ENCODE assay signal across 8 cellular contexts in genomic region chr20:22691369-22692118, GRCh38.
DNase-seq lines count a peak whose midpoint lies in the region; ATAC-seq and TF ChIP-seq lines count a peak whose summit lies in the region.

No MANE protein-coding gene starts in this region.

- peak; percentile 86 for DNase-seq in G401 (ENCODE audit: low spot score)
- peak; percentile 42 for DNase-seq in HCEC 1CT
- peak; percentile 71 for DNase-seq in MV-4-11 (lab: John Stamatoyannopoulos, UW)
- peak; percentile 81 for DNase-seq in SK-MEL-5 (ENCODE audit: low read depth, low spot score)
- peak; percentile 67 for DNase-seq in amniotic epithelial cell (ENCODE audit: low read depth)
- DNase-seq in left ventricle myocardium superior, result peak; percentile 83
- DNase-seq in psoas muscle, result peak; percentile 73 to 85
- DNase-seq in OCI-M2 (lab: John Stamatoyannopoulos, UW; ENCODE audit: unreplicated experiment), result no peak

- no peaks in the 10 kb centered on the region for H3K9me3 ChIP-seq in psoas muscle

- H3K4me3 ChIP-seq in psoas muscle, result peak overlapping the region; percentile 45

- TF ChIP-seq CTCF in psoas muscle (IDR thresholded peaks at IDR 0.05), result peak; percentile 93

- in situ Hi-C loops in G401 (cut with HindIII; ENCODE audit: low sequenced_read_pairs) (no loop called here), SK-MEL-5 (cut with HindIII; ENCODE audit: low pct_unique_long_range_greater_than_20kb, low sequenced_read_pairs) (loop anchor here (25.0 kb wide), 1 partner anchor 354 kb away; no protein-coding TSS in a partner anchor)

- no peak overlapping the region for H3K27ac ChIP-seq in psoas muscle

- no peaks in the 10 kb centered on the region for H3K27me3 ChIP-seq in psoas muscle (ENCODE audit: insufficient read depth in 3 of 3, low read length in 2 of 3)

- peaks cover 17% of the 10 kb centered on the region for H3K4me1 ChIP-seq in psoas muscle

- peak; percentile 94 for ATAC-seq in left ventricle myocardium superior
- peak; percentile 93 to 97 (median 97) for ATAC-seq in psoas muscle

- H3K36me3 ChIP-seq in psoas muscle (ENCODE audit: insufficient read depth in 1 of 2, low read depth in 1 of 2), result no peaks in the 10 kb centered on the region

- WGBS in psoas muscle, 3 donors, result 22 to 26% (median 23%) methylated on average over 25 of the region's 25 CpGs

- intact Hi-C loops in left ventricle myocardium superior (cut with micrococcal nuclease), result loop anchor here (5.0 kb wide), 1 partner anchor 651 kb away; no protein-coding TSS in a partner anchor
- intact Hi-C loops in psoas muscle (cut with DNase I), result loop anchor here (2.0 to 10.0 kb wide), 8 partner anchors 353 to 733 kb away; partner anchors contain the start of genes NAPB (in 1 of the 2) and THBD (in 1 of the 2)
